ENCODE assay signal across 1 cellular context in genomic region chr2:70907130-70907756, GRCh38.
TF ChIP-seq lines count a peak whose summit lies in the region.

No MANE protein-coding gene starts in this region.

TF ChIP-seq in GM12878, 131 proteins besides CTCF, POLR2A, EP300 and RAD21 (continued from another document):
- no peak for TF ChIP-seq BRCA1 (IDR thresholded peaks at IDR 0.05; ENCODE audit: low read depth, low read length)
- no peak for TF ChIP-seq RBBP5 (conservative IDR thresholded peaks at IDR 0.05)
TF ChIP-seq in GM12878: peak in this region for 1.
